In genomic region chr5:79990205-79990597, GRCh38 we compare ENCODE assay signal across 8 cellular contexts. TPM values are rescaled to one million over a fixed set of nuclear protein-coding genes. Genes with fewer than 3 reads are reported as not detected.
DNase-seq lines count a peak whose midpoint lies in the region; ATAC-seq and TF ChIP-seq lines count a peak whose summit lies in the region.

No MANE protein-coding gene starts in this region.

- peaks cover 58% of the 10 kb centered on the region for H3K4me1 Mint-ChIP-seq in activated naive CD8-positive, alpha-beta T cell treated with anti-CD3 and anti-CD28 coated beads for 36 hours

- H3K27me3 ChIP-seq in right atrium auricular region, result no peaks in the 10 kb centered on the region

- H3K4me1 ChIP-seq in right atrium auricular region, result peaks cover 0 to 22% of the 10 kb centered on the region in 2 donors
- peaks cover 1% of the 10 kb centered on the region for H3K4me1 ChIP-seq in urinary bladder (ENCODE audit: insufficient read depth)

- ATAC-seq in Right ventricle myocardium inferior (no peak), HG03066 (IDR thresholded peaks at IDR 0.05; ENCODE audit: low read depth, unreplicated experiment) (peak; percentile 57), left colon (peak; percentile 4)

- H3K27ac ChIP-seq in right atrium auricular region (peak overlapping the region in 1 of 2 donors; percentile 74), urinary bladder (ENCODE audit: low read depth) (no peak overlapping the region)

- 53% methylated on average over 6 of the region's 6 CpGs for WGBS in urinary bladder

- H3K9me3 ChIP-seq in right atrium auricular region, result no peaks in the 10 kb centered on the region

- intact Hi-C loops in Right ventricle myocardium inferior (cut with DNase I) (loop anchor here (5.0 kb wide), 2 partner anchors 92 to 192 kb away; no protein-coding TSS in a partner anchor), left colon (cut with DNase I, micrococcal nuclease) (no loop called here)

- DNase-seq in right atrium auricular region (ENCODE audit: low spot score), result no peak
- no peak for DNase-seq in Right ventricle myocardium inferior (ENCODE audit: missing footprints)
- DNase-seq in activated naive CD8-positive, alpha-beta T cell treated with anti-CD3 and anti-CD28 coated beads for 36 hours, result no peak
- DNase-seq in left colon, result no peak
- no peak for DNase-seq in nucleus accumbens (lab: John Stamatoyannopoulos, UW)
- DNase-seq in COR-L47 (lab: John Stamatoyannopoulos, UW), result no peak

- H3K27ac Mint-ChIP-seq in activated naive CD8-positive, alpha-beta T cell treated with anti-CD3 and anti-CD28 coated beads for 36 hours, result peak overlapping the region; percentile 97

- H3K36me3 Mint-ChIP-seq in activated naive CD8-positive, alpha-beta T cell treated with anti-CD3 and anti-CD28 coated beads for 36 hours, result peaks cover 35% of the 10 kb centered on the region

- H3K36me3 ChIP-seq in right atrium auricular region, result peaks cover 19% of the 10 kb centered on the region
- H3K36me3 ChIP-seq in urinary bladder (ENCODE audit: insufficient read depth), result peaks cover 5% of the 10 kb centered on the region

- H3K9me3 Mint-ChIP-seq in activated naive CD8-positive, alpha-beta T cell treated with anti-CD3 and anti-CD28 coated beads for 36 hours, result no peaks in the 10 kb centered on the region

- peak overlapping the region; percentile 93 to 94 for H3K4me3 ChIP-seq in right atrium auricular region
- peak overlapping the region; percentile 87 for H3K4me3 ChIP-seq in urinary bladder (ENCODE audit: low read depth, low read length)

- peak overlapping the region; percentile 87 for H3K4me3 Mint-ChIP-seq in activated naive CD8-positive, alpha-beta T cell treated with anti-CD3 and anti-CD28 coated beads for 36 hours

- H3K27me3 Mint-ChIP-seq in activated naive CD8-positive, alpha-beta T cell treated with anti-CD3 and anti-CD28 coated beads for 36 hours, result no peaks in the 10 kb centered on the region

- TF ChIP-seq CTCF in right atrium auricular region (IDR thresholded peaks at IDR 0.05), result no peak

RNA-seq across cellular contexts. Expression of gene MTX3, which starts 0.9 kb away (rescaled TPM):
- 10 to 100 TPM in 1 of 2 donors, 1 to 10 TPM in 1; 5.3 to 10.7 TPM for total RNA-seq in right atrium auricular region
- total RNA-seq in Right ventricle myocardium inferior, result 9.7 TPM
- total RNA-seq in activated naive CD8-positive, alpha-beta T cell treated with anti-CD3 and anti-CD28 coated beads for 36 hours, result 10 to 100 TPM; 15.6 to 16.2 TPM
- 1 to 10 TPM; 7.9 to 8.4 TPM for total RNA-seq in left colon
- 33.3 TPM for total RNA-seq in urinary bladder
- polyA plus RNA-seq in urinary bladder, result 8.9 TPM

RNA-seq across cellular contexts. Expression of gene THBS4, which starts 44.9 kb away (rescaled TPM):
- total RNA-seq in right atrium auricular region, result 10 to 100 TPM in 1 of 2 donors, 1 to 10 TPM in 1; 8.5 to 91.5 TPM
- 32.9 TPM for total RNA-seq in Right ventricle myocardium inferior
- total RNA-seq in activated naive CD8-positive, alpha-beta T cell treated with anti-CD3 and anti-CD28 coated beads for 36 hours, result under 1 TPM; 0.41 to 0.76 TPM
- total RNA-seq in left colon, result 1 to 10 TPM in 1 of 2 donors, under 1 TPM in 1; 0.79 to 8.2 TPM
- total RNA-seq in urinary bladder, result 3.9 TPM
- 2.8 TPM for polyA plus RNA-seq in urinary bladder
